In the genomic region with DNA sequence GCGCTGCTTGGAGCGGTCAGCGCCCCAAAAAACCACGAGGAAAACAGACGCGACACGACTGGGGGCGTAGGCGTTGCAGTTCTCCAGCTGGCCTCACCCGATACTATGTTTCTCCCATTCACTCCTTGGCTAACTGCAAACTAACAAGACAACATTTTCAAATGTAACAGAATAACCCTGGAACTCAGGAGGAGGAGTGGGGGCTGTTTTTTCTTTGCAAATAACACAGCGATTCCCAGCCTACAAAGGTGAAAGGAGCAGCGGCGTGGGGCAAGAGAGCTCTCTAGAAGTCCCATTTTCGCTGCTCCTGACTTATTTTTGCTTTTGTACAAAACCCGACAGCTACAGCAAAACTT, we compare ENCODE assay signal across 17 cellular contexts. TPM values are rescaled to one million over a fixed set of nuclear protein-coding genes. Genes with fewer than 3 reads are reported as not detected.
DNase-seq lines count a peak whose midpoint lies in the region; ATAC-seq and TF ChIP-seq lines count a peak whose summit lies in the region.
"Had no signal": no experiment of that assay in that cellular context is flagged by ENCODE, and none has a peak within 500 bp of the region (broad histone marks: within the 10 kb centered on the region; RNA-seq: fewer than 3 reads in every experiment).

No MANE protein-coding gene starts in this region.

- H3K27me3 Mint-ChIP-seq in activated naive CD4-positive, alpha-beta T cell treated with anti-CD3 and anti-CD28 coated beads, Interleukin-2, amount 50 U/mL, for 24 hours: peaks cover 22% of the 10 kb centered on the region
- peaks cover 20 to 63% (median 33%) of the 10 kb centered on the region in 3 donors for H3K27me3 Mint-ChIP-seq in naive B cell

- TF ChIP-seq CTCF in astrocyte of the cerebellum (IDR thresholded peaks at IDR 0.05; ENCODE audit: low read depth, low read length, missing control alignments) (no peak), suprapubic skin (IDR thresholded peaks at IDR 0.05) (no peak)

- H3K36me3 Mint-ChIP-seq in activated naive CD4-positive, alpha-beta T cell treated with anti-CD3 and anti-CD28 coated beads, Interleukin-2, amount 50 U/mL, for 24 hours: peaks cover 2% of the 10 kb centered on the region
- H3K36me3 Mint-ChIP-seq in naive B cell: no peaks in the 10 kb centered on the region

- ATAC-seq in naive B cell (ENCODE audit: low read depth in 2 of 2) (no peak), GM18858 (IDR thresholded peaks at IDR 0.05; ENCODE audit: unreplicated experiment) (no peak)

- DNase-seq in activated naive CD4-positive, alpha-beta T cell treated with anti-CD3 and anti-CD28 coated beads, Interleukin-2, amount 50 U/mL, for 16 hours: no peak
- DNase-seq in astrocyte of the cerebellum (ENCODE audit: low read depth): no peak
- DNase-seq in naive B cell: no peak
- no peak for DNase-seq in suprapubic skin (ENCODE audit: low spot score in 2 of 2)
- no peak for DNase-seq in activated CD4-positive, alpha-beta T cell treated with anti-CD3 and anti-CD28 coated beads, Interleukin-2, amount 50 U/mL, for 4 hours
- no peak for DNase-seq in HT-29 (ENCODE audit: low spot score)
- DNase-seq: activated T-cell treated with anti-CD3 and anti-CD28 coated beads, Interleukin-2, amount 50 U/mL, for 1 hour; cerebellar nuclear complex; DND-41; esophagus squamous epithelium; immature natural killer cell; NCI-H1105 treated with DMSO at 0.1 percent for 48 hours; NCI-H524 treated with DMSO at 0.1 percent for 48 hours; SIG-M5 had no signal

- no peaks in the 10 kb centered on the region for H3K36me3 ChIP-seq in suprapubic skin
- H3K36me3 ChIP-seq: esophagus squamous epithelium had no signal

- peak overlapping the region; percentile 15 for H3K4me3 ChIP-seq in astrocyte of the cerebellum (ENCODE audit: low read depth, low read length)
- H3K4me3 ChIP-seq in suprapubic skin: peak overlapping the region; percentile 48

- TF ChIP-seq EP300 in suprapubic skin (IDR thresholded peaks at IDR 0.05): no peak

- H3K4me1 Mint-ChIP-seq in activated naive CD4-positive, alpha-beta T cell treated with anti-CD3 and anti-CD28 coated beads, Interleukin-2, amount 50 U/mL, for 24 hours: peaks cover 8% of the 10 kb centered on the region
- H3K4me1 Mint-ChIP-seq in naive B cell: peaks cover 0 to 13% (median 0%) of the 10 kb centered on the region in 3 donors

- no peak overlapping the region for H3K27ac ChIP-seq in suprapubic skin
- H3K27ac ChIP-seq: esophagus squamous epithelium, VCaP had no signal

- WGBS in suprapubic skin: 36% methylated on average over 15 of the region's 15 CpGs

- H3K27me3 ChIP-seq in suprapubic skin: peaks cover 85% of the 10 kb centered on the region

- H3K9me3 ChIP-seq in suprapubic skin: no peaks in the 10 kb centered on the region

- peak overlapping the region; percentile 51 for H3K4me3 Mint-ChIP-seq in activated naive CD4-positive, alpha-beta T cell treated with anti-CD3 and anti-CD28 coated beads, Interleukin-2, amount 50 U/mL, for 24 hours
- peak overlapping the region in 7 of 8 donors; percentile 9 to 72 (median 47) for H3K4me3 Mint-ChIP-seq in naive B cell

- TF ChIP-seq POLR2A in suprapubic skin (IDR thresholded peaks at IDR 0.05): no peak

- H3K27ac Mint-ChIP-seq in activated naive CD4-positive, alpha-beta T cell treated with anti-CD3 and anti-CD28 coated beads, Interleukin-2, amount 50 U/mL, for 24 hours: no peak overlapping the region
- H3K27ac Mint-ChIP-seq in naive B cell: peak overlapping the region in 2 of 6 donors; percentile 33 to 42
- H3K27ac Mint-ChIP-seq: immature natural killer cell had no signal

- no peaks in the 10 kb centered on the region for H3K9me3 Mint-ChIP-seq in activated naive CD4-positive, alpha-beta T cell treated with anti-CD3 and anti-CD28 coated beads, Interleukin-2, amount 50 U/mL, for 24 hours
- H3K9me3 Mint-ChIP-seq in naive B cell: peaks cover 0 to 9% (median 4%) of the 10 kb centered on the region in 7 donors

- peaks cover 44% of the 10 kb centered on the region for H3K4me1 ChIP-seq in suprapubic skin

- in situ Hi-C loops in astrocyte of the cerebellum (cut with HindIII; ENCODE audit: low sequenced_read_pairs): no loop called here

RNA-seq across cellular contexts. Expression of gene SOX3, which starts 1.7 kb away (rescaled TPM):
- not detected for polyA plus RNA-seq in naive B cell (ENCODE audit: low read depth in 6 of 6)
- not detected for total RNA-seq in suprapubic skin
- total RNA-seq in HT-29 (2014; rRNA removed; shearing (Covaris generic)): not detected in 2 replicates
- total RNA-seq: esophagus squamous epithelium had no signal
- polyA plus RNA-seq: immature natural killer cell had no signal
